12 cellular contexts compared by ENCODE assay signal in the genomic region with DNA sequence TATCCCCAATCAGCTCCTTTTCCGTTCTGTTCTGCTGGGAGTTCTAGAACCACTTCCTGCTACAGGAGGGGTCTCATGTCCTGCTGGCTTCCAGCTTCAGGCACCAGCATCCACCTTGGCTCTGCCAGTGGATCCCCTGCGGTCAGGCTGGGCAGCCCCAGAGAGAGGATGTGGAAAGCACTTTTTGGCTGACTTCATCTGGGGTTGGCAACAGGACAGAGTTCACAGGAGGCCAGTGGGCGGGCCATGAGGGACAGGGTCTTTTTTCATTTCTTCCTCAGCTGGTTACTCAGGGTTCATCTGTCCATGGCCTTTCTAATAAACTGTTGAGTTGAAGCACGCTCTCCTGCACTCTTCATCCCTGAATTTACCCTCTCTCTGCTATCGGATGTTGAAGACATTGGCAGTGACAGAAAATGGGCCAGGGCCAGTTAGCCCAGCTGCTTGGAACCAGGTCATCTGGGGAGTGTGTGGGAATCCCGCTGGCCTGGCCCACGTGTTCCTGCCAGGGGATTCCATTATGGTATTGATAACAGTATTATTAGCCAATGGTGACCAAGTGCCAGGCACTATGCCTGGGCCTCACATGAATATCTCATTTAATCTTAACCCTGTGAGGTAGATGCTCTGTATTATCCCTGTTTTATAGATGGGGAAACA. TPM values are rescaled to one million over a fixed set of nuclear protein-coding genes. Genes with fewer than 3 reads are reported as not detected.
DNase-seq lines count a peak whose midpoint lies in the region; ATAC-seq and TF ChIP-seq lines count a peak whose summit lies in the region.
"Had no signal": no experiment of that assay in that cellular context is flagged by ENCODE, and none has a peak within 500 bp of the region (broad histone marks: within the 10 kb centered on the region; RNA-seq: fewer than 3 reads in every experiment).

No MANE protein-coding gene starts in this region.

- no peaks in the 10 kb centered on the region for H3K9me3 ChIP-seq in neural progenitor cell (ENCODE audit: low read depth)

- H4K20me1 ChIP-seq in neural progenitor cell (ENCODE audit: low read depth): no peaks in the 10 kb centered on the region

- no peaks in the 10 kb centered on the region for H3K4me1 ChIP-seq in neural progenitor cell

- H3K27me3 ChIP-seq in neural progenitor cell: no peaks in the 10 kb centered on the region

- H3K27ac Mint-ChIP-seq in neural progenitor cell: peak overlapping the region; percentile 78
- H3K27ac Mint-ChIP-seq: activated CD8-positive, alpha-beta memory T cell treated with anti-CD3 and anti-CD28 coated beads, Interleukin-2, amount 10 ng/mL, durations not matched to agents 7 days and 5 days; type B pancreatic cell had no signal

- no peak for ATAC-seq in GM21390 (IDR thresholded peaks at IDR 0.05; ENCODE audit: unreplicated experiment)
- ATAC-seq: activated CD8-positive, alpha-beta memory T cell treated with anti-CD3 and anti-CD28 coated beads, Interleukin-2, amount 10 ng/mL, durations not matched to agents 7 days and 5 days had no signal

- H3K4me3 Mint-ChIP-seq in neural progenitor cell: no peak overlapping the region
- H3K4me3 Mint-ChIP-seq: activated CD8-positive, alpha-beta memory T cell treated with anti-CD3 and anti-CD28 coated beads, Interleukin-2, amount 10 ng/mL, durations not matched to agents 7 days and 5 days; type B pancreatic cell had no signal

- no peak overlapping the region for H3K27ac ChIP-seq in neural progenitor cell
- H3K27ac ChIP-seq: SK-N-MC had no signal

- H3K4me2 ChIP-seq in neural progenitor cell: no peak overlapping the region

- peaks cover 2% of the 10 kb centered on the region for H3K27me3 Mint-ChIP-seq in neural progenitor cell (ENCODE audit: insufficient read depth, low read depth)
- H3K27me3 Mint-ChIP-seq: activated CD8-positive, alpha-beta memory T cell treated with anti-CD3 and anti-CD28 coated beads, Interleukin-2, amount 10 ng/mL, durations not matched to agents 7 days and 5 days had no signal

- H3K4me3 ChIP-seq in fibroblast of mammary gland (ENCODE audit: control insufficient read depth, low read depth, low read length) (no peak overlapping the region), neural progenitor cell (no peak overlapping the region)
- H3K4me3 ChIP-seq: SK-N-MC had no signal

- H3K79me2 ChIP-seq in neural progenitor cell (ENCODE audit: low read depth): no peaks in the 10 kb centered on the region

- no peaks in the 10 kb centered on the region for H3K36me3 ChIP-seq in neural progenitor cell

- H2AFZ ChIP-seq in neural progenitor cell (replicated peaks): no peak overlapping the region

- H3K9ac ChIP-seq in neural progenitor cell: no peak overlapping the region

- TF ChIP-seq CTCF in fibroblast of mammary gland (conservative IDR thresholded peaks at IDR 0.05; ENCODE audit: control insufficient read depth, insufficient read depth, low read depth, low read length) (no peak), neural progenitor cell (IDR thresholded peaks at IDR 0.05) (no peak)

- H3K36me3 Mint-ChIP-seq in neural progenitor cell: peaks cover 1% of the 10 kb centered on the region
- H3K36me3 Mint-ChIP-seq: type B pancreatic cell had no signal

- H3K4me1 Mint-ChIP-seq in neural progenitor cell: no peaks in the 10 kb centered on the region

- DNase-seq in CD1c-positive myeloid dendritic cell (ENCODE audit: extremely low spot score) (peak; percentile 26), M059J (ENCODE audit: low read depth) (peak; percentile 88), fibroblast of mammary gland (ENCODE audit: low read depth) (peak; percentile 80), neural progenitor cell (ENCODE audit: low spot score) (no peak), hepatic stellate cell (ENCODE audit: low spot score) (no peak), cerebellar nuclear complex (lab: John Stamatoyannopoulos, UW) (no peak), COLO668 (lab: John Stamatoyannopoulos, UW; ENCODE audit: unreplicated experiment) (no peak)
- DNase-seq: activated CD8-positive, alpha-beta memory T cell treated with anti-CD3 and anti-CD28 coated beads, Interleukin-2, amount 10 ng/mL, durations not matched to agents 7 days and 5 days; Kasumi-1 had no signal

- no peaks in the 10 kb centered on the region for H3K9me3 Mint-ChIP-seq in neural progenitor cell
- H3K9me3 Mint-ChIP-seq: type B pancreatic cell had no signal

- no peaks in the 10 kb centered on the region for H3F3A ChIP-seq in neural progenitor cell (ENCODE audit: low read depth)

RNA-seq across cellular contexts. Expression of a gene that starts 45.3 kb away (rescaled TPM):
- 24.8 and 34.2 TPM in 2 replicates for total RNA-seq in M059J (2014; rRNA removed; shearing (Covaris generic))
- total RNA-seq in neural progenitor cell (ENCODE audit: low replicate concordance): 18.7 and 43.9 TPM in 2 replicates

Comparison
In these comparisons a context has a peak if more than half of its experiments do, and no peak if none do; other contexts are left out.
1. DNase-seq: peak in CD1c-positive myeloid dendritic cell (single experiment), M059J (single experiment) and fibroblast of mammary gland (single experiment); none in neural progenitor cell (single experiment), hepatic stellate cell (single experiment), cerebellar nuclear complex (0 of 2) and COLO668 (single experiment).